ENCODE assay signal across 2 cellular contexts in the genomic region with DNA sequence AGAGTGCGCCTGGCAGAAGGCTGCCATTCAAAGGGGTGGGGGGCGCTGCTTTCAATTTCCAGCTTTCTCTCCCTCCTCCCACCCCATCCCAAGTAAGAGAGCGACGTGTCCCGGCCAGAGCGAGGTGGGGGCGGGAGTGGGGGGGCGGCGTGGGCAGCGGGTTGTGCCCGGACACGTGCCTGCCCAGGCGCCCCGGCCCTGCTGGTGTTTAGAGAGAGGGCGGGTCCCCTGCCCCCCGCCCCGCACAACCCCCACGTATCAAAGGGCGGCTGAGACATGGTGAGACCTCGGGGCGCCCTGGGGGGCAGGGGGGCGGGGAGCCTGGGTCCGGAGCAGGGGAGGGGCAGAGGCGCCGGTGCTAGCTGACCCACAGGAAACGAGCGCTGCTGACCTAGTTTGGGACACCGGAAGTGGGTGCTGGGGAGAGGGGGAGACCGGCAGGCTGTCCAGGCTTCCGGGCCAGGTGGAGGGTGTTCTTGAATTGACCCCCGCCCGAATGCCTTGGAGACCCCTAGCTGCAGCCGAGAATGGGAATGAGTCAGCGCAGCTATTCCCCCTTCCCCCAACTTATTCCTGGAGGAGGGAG.
TF ChIP-seq lines count a peak whose summit lies in the region.

No MANE protein-coding gene starts in this region.

TF ChIP-seq in SK-N-SH, 30 proteins besides CTCF, POLR2A, EP300 and RAD21 (continued from another document):
- TF ChIP-seq, protein P1, sequence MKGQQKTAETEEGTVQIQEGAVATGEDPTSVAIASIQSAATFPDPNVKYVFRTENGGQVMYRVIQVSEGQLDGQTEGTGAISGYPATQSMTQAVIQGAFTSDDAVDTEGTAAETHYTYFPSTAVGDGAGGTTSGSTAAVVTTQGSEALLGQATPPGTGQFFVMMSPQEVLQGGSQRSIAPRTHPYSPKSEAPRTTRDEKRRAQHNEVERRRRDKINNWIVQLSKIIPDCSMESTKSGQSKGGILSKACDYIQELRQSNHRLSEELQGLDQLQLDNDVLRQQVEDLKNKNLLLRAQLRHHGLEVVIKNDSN (IDR thresholded peaks at IDR 0.05; ENCODE audit: borderline replicate concordance, low read depth) = 0 out of 2 replicates have a peak, but pooled peaks have one; percentile 14
- TF ChIP-seq RXRA (IDR thresholded peaks at IDR 0.05; ENCODE audit: borderline replicate concordance, low read depth) = no peak
- TF ChIP-seq MXI1 (IDR thresholded peaks at IDR 0.05; ENCODE audit: low read depth, low read length) = no peak; the same call in 1 of the 2 replicates
- no peak for TF ChIP-seq TEAD4 (IDR thresholded peaks at IDR 0.05; ENCODE audit: borderline replicate concordance, insufficient read depth)
- no peak for TF ChIP-seq RFX5 (IDR thresholded peaks at IDR 0.05; ENCODE audit: low read length)
- no peak for TF ChIP-seq POLR2AphosphoS5 (IDR thresholded peaks at IDR 0.05; ENCODE audit: low read depth, low read length)
- no peak for TF ChIP-seq FOXM1 (IDR thresholded peaks at IDR 0.05; ENCODE audit: low read depth)
- peak; percentile 35 for TF ChIP-seq CHD2 (IDR thresholded peaks at IDR 0.05; ENCODE audit: low read length, partially characterized antibody)
- TF ChIP-seq, protein P2, sequence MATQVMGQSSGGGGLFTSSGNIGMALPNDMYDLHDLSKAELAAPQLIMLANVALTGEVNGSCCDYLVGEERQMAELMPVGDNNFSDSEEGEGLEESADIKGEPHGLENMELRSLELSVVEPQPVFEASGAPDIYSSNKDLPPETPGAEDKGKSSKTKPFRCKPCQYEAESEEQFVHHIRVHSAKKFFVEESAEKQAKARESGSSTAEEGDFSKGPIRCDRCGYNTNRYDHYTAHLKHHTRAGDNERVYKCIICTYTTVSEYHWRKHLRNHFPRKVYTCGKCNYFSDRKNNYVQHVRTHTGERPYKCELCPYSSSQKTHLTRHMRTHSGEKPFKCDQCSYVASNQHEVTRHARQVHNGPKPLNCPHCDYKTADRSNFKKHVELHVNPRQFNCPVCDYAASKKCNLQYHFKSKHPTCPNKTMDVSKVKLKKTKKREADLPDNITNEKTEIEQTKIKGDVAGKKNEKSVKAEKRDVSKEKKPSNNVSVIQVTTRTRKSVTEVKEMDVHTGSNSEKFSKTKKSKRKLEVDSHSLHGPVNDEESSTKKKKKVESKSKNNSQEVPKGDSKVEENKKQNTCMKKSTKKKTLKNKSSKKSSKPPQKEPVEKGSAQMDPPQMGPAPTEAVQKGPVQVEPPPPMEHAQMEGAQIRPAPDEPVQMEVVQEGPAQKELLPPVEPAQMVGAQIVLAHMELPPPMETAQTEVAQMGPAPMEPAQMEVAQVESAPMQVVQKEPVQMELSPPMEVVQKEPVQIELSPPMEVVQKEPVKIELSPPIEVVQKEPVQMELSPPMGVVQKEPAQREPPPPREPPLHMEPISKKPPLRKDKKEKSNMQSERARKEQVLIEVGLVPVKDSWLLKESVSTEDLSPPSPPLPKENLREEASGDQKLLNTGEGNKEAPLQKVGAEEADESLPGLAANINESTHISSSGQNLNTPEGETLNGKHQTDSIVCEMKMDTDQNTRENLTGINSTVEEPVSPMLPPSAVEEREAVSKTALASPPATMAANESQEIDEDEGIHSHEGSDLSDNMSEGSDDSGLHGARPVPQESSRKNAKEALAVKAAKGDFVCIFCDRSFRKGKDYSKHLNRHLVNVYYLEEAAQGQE (IDR thresholded peaks at IDR 0.05; ENCODE audit: low read depth, low read length) = no peak
- no peak for TF ChIP-seq YY1 (IDR thresholded peaks at IDR 0.05; ENCODE audit: low read depth)
- TF ChIP-seq, protein P3, sequence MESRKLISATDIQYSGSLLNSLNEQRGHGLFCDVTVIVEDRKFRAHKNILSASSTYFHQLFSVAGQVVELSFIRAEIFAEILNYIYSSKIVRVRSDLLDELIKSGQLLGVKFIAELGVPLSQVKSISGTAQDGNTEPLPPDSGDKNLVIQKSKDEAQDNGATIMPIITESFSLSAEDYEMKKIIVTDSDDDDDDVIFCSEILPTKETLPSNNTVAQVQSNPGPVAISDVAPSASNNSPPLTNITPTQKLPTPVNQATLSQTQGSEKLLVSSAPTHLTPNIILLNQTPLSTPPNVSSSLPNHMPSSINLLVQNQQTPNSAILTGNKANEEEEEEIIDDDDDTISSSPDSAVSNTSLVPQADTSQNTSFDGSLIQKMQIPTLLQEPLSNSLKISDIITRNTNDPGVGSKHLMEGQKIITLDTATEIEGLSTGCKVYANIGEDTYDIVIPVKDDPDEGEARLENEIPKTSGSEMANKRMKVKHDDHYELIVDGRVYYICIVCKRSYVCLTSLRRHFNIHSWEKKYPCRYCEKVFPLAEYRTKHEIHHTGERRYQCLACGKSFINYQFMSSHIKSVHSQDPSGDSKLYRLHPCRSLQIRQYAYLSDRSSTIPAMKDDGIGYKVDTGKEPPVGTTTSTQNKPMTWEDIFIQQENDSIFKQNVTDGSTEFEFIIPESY (IDR thresholded peaks at IDR 0.05; ENCODE audit: borderline replicate concordance, low read depth) = no peak
- TF ChIP-seq FOSL2 (IDR thresholded peaks at IDR 0.05; ENCODE audit: borderline replicate concordance, low read depth) = no peak; the same call in 1 of the 2 replicates
- no peak for TF ChIP-seq JUND (IDR thresholded peaks at IDR 0.05)
- TF ChIP-seq GATA2 (CRISPR knock-in tag; IDR thresholded peaks at IDR 0.05) = no peak
- TF ChIP-seq, protein P4, sequence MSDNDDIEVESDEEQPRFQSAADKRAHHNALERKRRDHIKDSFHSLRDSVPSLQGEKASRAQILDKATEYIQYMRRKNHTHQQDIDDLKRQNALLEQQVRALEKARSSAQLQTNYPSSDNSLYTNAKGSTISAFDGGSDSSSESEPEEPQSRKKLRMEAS (IDR thresholded peaks at IDR 0.05; ENCODE audit: low read depth) = peak; percentile 55
- TF ChIP-seq EZH2phosphoT487 (IDR thresholded peaks at IDR 0.05; ENCODE audit: borderline replicate concordance, low read depth) = no peak
- no peak for TF ChIP-seq NFIC (IDR thresholded peaks at IDR 0.05; ENCODE audit: borderline replicate concordance)
- no peak for TF ChIP-seq SMC3 (IDR thresholded peaks at IDR 0.05; ENCODE audit: low read depth, low read length)
- TF ChIP-seq TCF12 (IDR thresholded peaks at IDR 0.05) = no peak

TF ChIP-seq in SK-N-SH treated with all-trans-retinoic acid at 6 μM for 48 hours, 23 proteins besides CTCF, POLR2A, EP300 and RAD21 (continued from another document):
- TF ChIP-seq CSRNP3 (CRISPR knock-in tag; IDR thresholded peaks at IDR 0.05) (no peak), ZC3H10 (CRISPR knock-in tag; IDR thresholded peaks at IDR 0.05) (no peak), OSR1 (CRISPR knock-in tag; IDR thresholded peaks at IDR 0.05) (no peak)
- TF ChIP-seq, protein P5, sequence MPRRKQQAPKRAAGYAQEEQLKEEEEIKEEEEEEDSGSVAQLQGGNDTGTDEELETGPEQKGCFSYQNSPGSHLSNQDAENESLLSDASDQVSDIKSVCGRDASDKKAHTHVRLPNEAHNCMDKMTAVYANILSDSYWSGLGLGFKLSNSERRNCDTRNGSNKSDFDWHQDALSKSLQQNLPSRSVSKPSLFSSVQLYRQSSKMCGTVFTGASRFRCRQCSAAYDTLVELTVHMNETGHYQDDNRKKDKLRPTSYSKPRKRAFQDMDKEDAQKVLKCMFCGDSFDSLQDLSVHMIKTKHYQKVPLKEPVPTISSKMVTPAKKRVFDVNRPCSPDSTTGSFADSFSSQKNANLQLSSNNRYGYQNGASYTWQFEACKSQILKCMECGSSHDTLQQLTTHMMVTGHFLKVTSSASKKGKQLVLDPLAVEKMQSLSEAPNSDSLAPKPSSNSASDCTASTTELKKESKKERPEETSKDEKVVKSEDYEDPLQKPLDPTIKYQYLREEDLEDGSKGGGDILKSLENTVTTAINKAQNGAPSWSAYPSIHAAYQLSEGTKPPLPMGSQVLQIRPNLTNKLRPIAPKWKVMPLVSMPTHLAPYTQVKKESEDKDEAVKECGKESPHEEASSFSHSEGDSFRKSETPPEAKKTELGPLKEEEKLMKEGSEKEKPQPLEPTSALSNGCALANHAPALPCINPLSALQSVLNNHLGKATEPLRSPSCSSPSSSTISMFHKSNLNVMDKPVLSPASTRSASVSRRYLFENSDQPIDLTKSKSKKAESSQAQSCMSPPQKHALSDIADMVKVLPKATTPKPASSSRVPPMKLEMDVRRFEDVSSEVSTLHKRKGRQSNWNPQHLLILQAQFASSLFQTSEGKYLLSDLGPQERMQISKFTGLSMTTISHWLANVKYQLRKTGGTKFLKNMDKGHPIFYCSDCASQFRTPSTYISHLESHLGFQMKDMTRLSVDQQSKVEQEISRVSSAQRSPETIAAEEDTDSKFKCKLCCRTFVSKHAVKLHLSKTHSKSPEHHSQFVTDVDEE (CRISPR knock-in tag; IDR thresholded peaks at IDR 0.05) = no peak
